ENCODE assay signal across 8 cellular contexts in the genomic region with DNA sequence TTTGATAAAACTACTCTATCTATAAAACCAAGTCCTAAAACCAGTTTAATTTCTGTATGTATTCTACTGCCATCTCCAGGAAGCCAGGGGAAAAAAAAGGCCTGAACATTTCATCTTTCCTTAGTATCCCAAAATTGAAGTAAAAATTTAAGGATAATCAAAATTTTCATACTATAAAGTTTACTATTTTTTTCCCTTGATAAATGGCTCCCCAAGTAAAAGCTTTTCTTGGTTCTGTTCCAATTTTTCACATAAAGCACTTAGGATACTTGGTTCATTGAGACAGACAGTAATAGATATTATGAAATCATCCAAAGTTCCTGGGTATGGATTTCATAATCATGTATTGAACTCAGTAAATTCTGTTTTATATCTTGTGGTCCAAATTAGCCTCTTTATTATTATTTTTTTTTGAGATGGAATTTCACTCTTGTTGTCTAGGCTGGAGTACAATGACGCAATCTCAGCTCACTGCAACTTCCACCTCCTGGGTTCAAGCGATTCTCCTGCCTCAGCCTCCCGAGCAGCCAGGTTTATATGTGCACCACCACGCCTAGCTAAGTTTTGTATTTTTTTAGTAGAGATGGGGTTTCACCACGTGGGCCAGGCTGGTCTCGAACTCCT. TPM values are rescaled to one million over a fixed set of nuclear protein-coding genes. Genes with fewer than 3 reads are reported as not detected.
DNase-seq lines count a peak whose midpoint lies in the region; ATAC-seq, FAIRE-seq and TF ChIP-seq lines count a peak whose summit lies in the region.

No MANE protein-coding gene starts in this region.

- no peaks in the 10 kb centered on the region for H3K4me1 Mint-ChIP-seq in brain

- no peak overlapping the region for H3K27ac ChIP-seq in lung (ENCODE audit: low read depth in 1 of 2, low read length in 1 of 2)

- no peaks in the 10 kb centered on the region for H3K9me3 ChIP-seq in lung (ENCODE audit: control insufficient read depth in 2 of 2, insufficient read depth in 1 of 2, low read length in 1 of 2)
- H3K9me3 ChIP-seq in MG63: no peaks in the 10 kb centered on the region

- H3K4me1 ChIP-seq in lung (ENCODE audit: control insufficient read depth in 2 of 2, insufficient read depth in 2 of 2, low read length in 2 of 2): no peaks in the 10 kb centered on the region

- peaks cover 4 to 12% of the 10 kb centered on the region in 2 donors for H3K36me3 ChIP-seq in lung (ENCODE audit: control insufficient read depth in 2 of 2, insufficient read depth in 2 of 2, low read length in 2 of 2)
- H3K36me3 ChIP-seq in MG63: peaks cover 34% of the 10 kb centered on the region

- no peak for ATAC-seq in lung (ENCODE audit: insufficient read depth, low FRiP score)
- ATAC-seq in HG03354 (IDR thresholded peaks at IDR 0.05; ENCODE audit: poor library complexity, severe bottlenecking, unreplicated experiment): no peak
- no peak for ATAC-seq in HG03139 (IDR thresholded peaks at IDR 0.05; ENCODE audit: unreplicated experiment)

- H3K4me3 Mint-ChIP-seq in brain: no peak overlapping the region

- no peak overlapping the region for H3K4me3 ChIP-seq in lung
- no peak overlapping the region for H3K4me3 ChIP-seq in MG63

- WGBS in lung, 2 donors: 71 to 87% methylated on average over 6 of the region's 6 CpGs

- peaks cover 28% of the 10 kb centered on the region for H3K36me3 Mint-ChIP-seq in brain

- no peaks in the 10 kb centered on the region for H3K9me3 Mint-ChIP-seq in brain

- TF ChIP-seq CTCF in brain (conservative IDR thresholded peaks at IDR 0.05): peak; percentile 72 to 73
- peak; percentile 3 for TF ChIP-seq CTCF in lung (IDR thresholded peaks at IDR 0.05; ENCODE audit: control extremely low read depth, extremely low read depth)

- H3K27me3 ChIP-seq in lung (ENCODE audit: control insufficient read depth, insufficient read depth) (no peaks in the 10 kb centered on the region), MG63 (no peaks in the 10 kb centered on the region)

- H3K27me3 Mint-ChIP-seq in brain: no peaks in the 10 kb centered on the region

- no peak for TF ChIP-seq POLR2A in erythroblast (IDR thresholded peaks at IDR 0.05; ENCODE audit: low read length)

- no peak for FAIRE-seq in HTR-8/SVneo (lab: Jason Lieb, UNC)

- H3K27ac Mint-ChIP-seq in brain: no peak overlapping the region

- DNase-seq in AG08396 (ENCODE audit: low spot score) (peak; percentile 25), HTR-8/SVneo (ENCODE audit: insufficient read length, low spot score) (peak; percentile 40), lung (ENCODE audit: low spot score) (no peak), MG63 (no peak), erythroblast (lab: John Stamatoyannopoulos, UW) (no peak)

RNA-seq across cellular contexts. Expression of gene ICE2, which starts 34.5 kb away (rescaled TPM):
- polyA plus RNA-seq in brain (ENCODE audit: insufficient read depth, low read depth, low replicate concordance) (17.5 TPM), lung (10 to 100 TPM in 1 of 2 donors, 1 to 10 TPM in 1; 10.0 to 11.3 TPM)
- total RNA-seq in lung: 10 to 100 TPM; 36.0 to 67.5 TPM
- 14.5 and 26.2 TPM in 2 replicates for total RNA-seq in MG63 (2014; rRNA removed; shearing (Covaris generic); ENCODE audit: low replicate concordance)

RNA-seq across cellular contexts. Expression of gene ANXA2, which starts 46.6 kb away (rescaled TPM):
- 439 TPM for polyA plus RNA-seq in brain (ENCODE audit: insufficient read depth, low read depth, low replicate concordance)
- 1,000 to 10,000 TPM in 1 of 2 donors, 100 to 1,000 TPM in 1; 851 to 1,294 TPM for total RNA-seq in lung
- 1,000 to 10,000 TPM; 1,147 to 1,195 TPM for polyA plus RNA-seq in lung
- total RNA-seq in MG63 (2014; rRNA removed; shearing (Covaris generic); ENCODE audit: low replicate concordance): 5,310 and 5,617 TPM in 2 replicates

Comparison
In these comparisons a context has a peak if more than half of its experiments do, and no peak if none do; other contexts are left out.
1. DNase-seq: peak in AG08396 (single experiment) and HTR-8/SVneo (single experiment); none in lung (single experiment), MG63 (single experiment) and erythroblast (0 of 2).